1 cellular context compared by ENCODE assay signal in genomic region chr18:62714671-62715438, GRCh38.
TF ChIP-seq lines count a peak whose summit lies in the region.

No MANE protein-coding gene starts in this region.

TF ChIP-seq in HCT116, 20 proteins besides CTCF, POLR2A, EP300 and RAD21 (continued from another document):
- TF ChIP-seq REST (IDR thresholded peaks at IDR 0.05; ENCODE audit: low read depth) (no peak), YY1 (IDR thresholded peaks at IDR 0.05; ENCODE audit: extremely low read depth, insufficient replicate concordance, low read depth, low read length) (no peak), ZFX (IDR thresholded peaks at IDR 0.05) (no peak), ZBTB33 (IDR thresholded peaks at IDR 0.05; ENCODE audit: extremely low read depth, insufficient replicate concordance, low read length) (no peak), ZNF274 (IDR thresholded peaks at IDR 0.05; ENCODE audit: low read depth, low read length) (no peak), TCF7L2 (IDR thresholded peaks at IDR 0.05; ENCODE audit: borderline replicate concordance, extremely low read depth, insufficient read depth, insufficient read length) (peak; percentile 14)
